Comparison of ENCODE assay signal across 24 cellular contexts in the genomic region with DNA sequence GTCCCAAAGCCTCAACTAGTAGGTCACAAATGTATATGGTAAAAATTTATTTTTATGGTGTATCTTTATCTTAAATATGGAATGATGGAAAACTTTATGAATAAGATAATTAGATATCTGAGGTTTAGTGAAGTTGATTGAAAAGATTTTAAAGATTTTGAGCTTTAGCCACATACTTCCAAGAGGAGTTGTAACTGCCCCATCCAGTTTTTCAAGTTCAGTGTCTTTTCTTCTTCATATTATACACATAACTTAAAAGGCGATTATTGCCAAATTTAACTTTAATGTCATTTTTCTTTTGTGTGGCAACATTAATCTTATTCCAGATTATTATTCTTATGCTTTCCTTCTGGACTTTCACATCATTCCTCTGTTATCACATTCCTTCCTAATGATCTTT.
"Had no signal": no experiment of that assay in that cellular context is flagged by ENCODE, and none has a peak within 500 bp of the region (broad histone marks: within the 10 kb centered on the region; RNA-seq: fewer than 3 reads in every experiment).

No MANE protein-coding gene starts in this region.

- H3K9me3 Mint-ChIP-seq: nephron progenitor cell had no signal

- H3K4me2 ChIP-seq: hepatocyte had no signal

- H2AFZ ChIP-seq: hepatocyte had no signal

- H3K4me3 Mint-ChIP-seq: naive thymus-derived CD4-positive, alpha-beta T cell; nephron progenitor cell; stimulated activated naive B cell treated with anti-CD40 and anti-IgM and Interleukin-4, amounts not matched to agents 10 μg/mL and 1 μg/mL and 100 μg/mL, for 72 hours; stimulated activated naive CD8-positive, alpha-beta T cell treated with anti-CD3 and anti-CD28 coated beads, Interleukin-15, amount 100 ng/mL, for 72 hours had no signal

- H3K36me3 ChIP-seq: colonic mucosa, right lobe of liver, spleen, thoracic aorta, upper lobe of left lung, uterus had no signal

- H3K27ac Mint-ChIP-seq: naive thymus-derived CD4-positive, alpha-beta T cell; nephron progenitor cell; stimulated activated naive B cell treated with anti-CD40 and anti-IgM and Interleukin-4, amounts not matched to agents 10 μg/mL and 1 μg/mL and 100 μg/mL, for 72 hours had no signal

- H3K9me3 ChIP-seq: colonic mucosa, psoas muscle, right lobe of liver, thoracic aorta, upper lobe of left lung, uterus had no signal

- H3K27me3 ChIP-seq: colonic mucosa, hepatocyte, right lobe of liver, spleen, upper lobe of left lung, uterus had no signal

- DNase-seq: colonic mucosa; dermis blood vessel endothelial cell; erythroblast; foreskin melanocyte; head of caudate nucleus; kidney; left cardiac atrium; left ventricle myocardium superior; mesendoderm; naive thymus-derived CD4-positive, alpha-beta T cell; nephron progenitor cell; psoas muscle; retina; right lobe of liver; spleen; stimulated activated CD4-positive, alpha-beta T cell treated with anti-CD3 and anti-CD28 coated beads, Interleukin-2, amount 100 ng/mL, for 24 hours; stimulated activated CD4-positive, alpha-beta T cell treated with anti-CD3 and anti-CD28 coated beads, Interleukin-4, amount 100 ng/mL, for 4 hours; stimulated activated naive B cell treated with anti-CD40 and anti-IgM and Interleukin-4, amounts not matched to agents 10 μg/mL and 1 μg/mL and 100 μg/mL, for 72 hours; stimulated activated naive CD8-positive, alpha-beta T cell treated with anti-CD3 and anti-CD28 coated beads, Interleukin-15, amount 100 ng/mL, for 72 hours; upper lobe of left lung; uterus had no signal

- H3K4me1 Mint-ChIP-seq: naive thymus-derived CD4-positive, alpha-beta T cell; stimulated activated naive B cell treated with anti-CD40 and anti-IgM and Interleukin-4, amounts not matched to agents 10 μg/mL and 1 μg/mL and 100 μg/mL, for 72 hours; stimulated activated naive CD8-positive, alpha-beta T cell treated with anti-CD3 and anti-CD28 coated beads, Interleukin-15, amount 100 ng/mL, for 72 hours had no signal

- H3K27ac ChIP-seq: colonic mucosa, hepatocyte, psoas muscle, right lobe of liver, spleen, thoracic aorta, upper lobe of left lung, uterus had no signal

- H3K36me3 Mint-ChIP-seq: naive thymus-derived CD4-positive, alpha-beta T cell; stimulated activated naive B cell treated with anti-CD40 and anti-IgM and Interleukin-4, amounts not matched to agents 10 μg/mL and 1 μg/mL and 100 μg/mL, for 72 hours had no signal

- H3K4me1 ChIP-seq: colonic mucosa, psoas muscle, right lobe of liver, spleen, upper lobe of left lung, uterus had no signal

- H3K4me3 ChIP-seq: colonic mucosa, hepatocyte, lung, psoas muscle, right lobe of liver, spleen, thoracic aorta, upper lobe of left lung, uterus had no signal

- H3K79me2 ChIP-seq: hepatocyte had no signal

- H3K27me3 Mint-ChIP-seq: naive thymus-derived CD4-positive, alpha-beta T cell; stimulated activated naive B cell treated with anti-CD40 and anti-IgM and Interleukin-4, amounts not matched to agents 10 μg/mL and 1 μg/mL and 100 μg/mL, for 72 hours; stimulated activated naive CD8-positive, alpha-beta T cell treated with anti-CD3 and anti-CD28 coated beads, Interleukin-15, amount 100 ng/mL, for 72 hours had no signal
